Comparison of ENCODE assay signal across 1 cellular context in genomic region chr6:73566954-73567591, GRCh38.
TF ChIP-seq lines count a peak whose summit lies in the region.

No MANE protein-coding gene starts in this region.

TF ChIP-seq in HepG2, 621 proteins besides CTCF, POLR2A, EP300 and RAD21 (continued from another document and continues in another):
- TF ChIP-seq ZNF318 (CRISPR knock-in tag; IDR thresholded peaks at IDR 0.05) (0 out of 2 replicates have a peak, but pooled peaks have one; percentile 54), ZNF83 (CRISPR knock-in tag; IDR thresholded peaks at IDR 0.05; ENCODE audit: borderline replicate concordance) (no peak), ZNF253 (CRISPR knock-in tag; IDR thresholded peaks at IDR 0.05; ENCODE audit: borderline replicate concordance) (no peak), HCFC1 (IDR thresholded peaks at IDR 0.05; ENCODE audit: low read depth, low read length) (no peak), PHF21A (CRISPR knock-in tag; IDR thresholded peaks at IDR 0.05) (peak; percentile 96), CENPBD1 (CRISPR knock-in tag; IDR thresholded peaks at IDR 0.05; ENCODE audit: borderline replicate concordance, low read depth) (no peak), ZFP36L1 (CRISPR knock-in tag; IDR thresholded peaks at IDR 0.05) (0 out of 2 replicates have a peak, but pooled peaks have one; percentile 48), NFYC (CRISPR knock-in tag; IDR thresholded peaks at IDR 0.05) (peak; percentile 29; the same call in 1 of the 2 replicates), AGO1 (IDR thresholded peaks at IDR 0.05; ENCODE audit: low read depth, low read length, poor library complexity, severe bottlenecking) (no peak), MEF2D (CRISPR knock-in tag; IDR thresholded peaks at IDR 0.05) (peak; percentile 63), PRMT3 (CRISPR knock-in tag; IDR thresholded peaks at IDR 0.05; ENCODE audit: borderline replicate concordance, low read depth) (no peak), MED8 (CRISPR knock-in tag; IDR thresholded peaks at IDR 0.05; ENCODE audit: insufficient replicate concordance) (peak; percentile 75), MBNL3 (CRISPR knock-in tag; conservative IDR thresholded peaks at IDR 0.05) (no peak), JUN (CRISPR knock-in tag; IDR thresholded peaks at IDR 0.05) (no peak), PBX3 (CRISPR knock-in tag; IDR thresholded peaks at IDR 0.05; ENCODE audit: borderline replicate concordance) (no peak), MTA1 (CRISPR knock-in tag; IDR thresholded peaks at IDR 0.05; ENCODE audit: borderline replicate concordance) (peak; percentile 85), GTF3A (CRISPR knock-in tag; conservative IDR thresholded peaks at IDR 0.05) (0 out of 2 replicates have a peak, but pooled peaks have one; percentile 66), SKI (IDR thresholded peaks at IDR 0.05; ENCODE audit: partially characterized antibody) (peak; percentile 58), SNAPC5 (CRISPR knock-in tag; IDR thresholded peaks at IDR 0.05; ENCODE audit: borderline replicate concordance) (no peak), SIN3A (IDR thresholded peaks at IDR 0.05; ENCODE audit: borderline replicate concordance, low read depth, low read length) (0 out of 2 replicates have a peak, but pooled peaks have one; percentile 39), TFDP1 (CRISPR knock-in tag; IDR thresholded peaks at IDR 0.05; ENCODE audit: borderline replicate concordance) (peak; percentile 82; the same call in 1 of the 2 replicates), ZNF790 (CRISPR knock-in tag; IDR thresholded peaks at IDR 0.05; ENCODE audit: borderline replicate concordance) (no peak), FOXC1 (CRISPR knock-in tag; IDR thresholded peaks at IDR 0.05; ENCODE audit: borderline replicate concordance) (peak; percentile 47; the same call in 1 of the 2 replicates), ZBTB26 (CRISPR knock-in tag; IDR thresholded peaks at IDR 0.05; ENCODE audit: borderline replicate concordance) (peak; percentile 82; the same call in 1 of the 2 replicates), GLI4 (CRISPR knock-in tag; IDR thresholded peaks at IDR 0.05; ENCODE audit: borderline replicate concordance) (no peak), THAP11 (CRISPR knock-in tag; IDR thresholded peaks at IDR 0.05) (peak; percentile 79), ELK4 (CRISPR knock-in tag; IDR thresholded peaks at IDR 0.05; ENCODE audit: borderline replicate concordance) (no peak), TBX2 (CRISPR knock-in tag; IDR thresholded peaks at IDR 0.05; ENCODE audit: borderline replicate concordance) (peak; percentile 91), NR0B2 (CRISPR knock-in tag; IDR thresholded peaks at IDR 0.05) (no peak), ZNF792 (CRISPR knock-in tag; IDR thresholded peaks at IDR 0.05) (peak; percentile 97), ZZZ3 (CRISPR knock-in tag; IDR thresholded peaks at IDR 0.05; ENCODE audit: borderline replicate concordance) (no peak; the same call in 1 of the 2 replicates), SCMH1 (CRISPR knock-in tag; IDR thresholded peaks at IDR 0.05; ENCODE audit: borderline replicate concordance) (no peak), KDM5B (CRISPR knock-in tag; IDR thresholded peaks at IDR 0.05; ENCODE audit: borderline replicate concordance) (0 out of 2 replicates have a peak, but pooled peaks have one; percentile 16), ZNF546 (CRISPR knock-in tag; conservative IDR thresholded peaks at IDR 0.05) (no peak), ZBTB14 (CRISPR knock-in tag; IDR thresholded peaks at IDR 0.05) (no peak), ZNF484 (CRISPR knock-in tag; IDR thresholded peaks at IDR 0.05; ENCODE audit: borderline replicate concordance, low read depth) (no peak), ZGPAT (CRISPR knock-in tag; IDR thresholded peaks at IDR 0.05) (peak; percentile 86), MAFK (conservative IDR thresholded peaks at IDR 0.05 in 1 of 2, IDR thresholded peaks at IDR 0.05 in 1 of 2; ENCODE audit: low read length in 2 of 2) (no peak), MAFF (IDR thresholded peaks at IDR 0.05; ENCODE audit: low read depth, low read length) (no peak), TRAFD1 (CRISPR knock-in tag; IDR thresholded peaks at IDR 0.05; ENCODE audit: borderline replicate concordance) (no peak), SNAPC2 (CRISPR knock-in tag; IDR thresholded peaks at IDR 0.05) (no peak; the same call in 1 of the 2 replicates), HNRNPUL1 (IDR thresholded peaks at IDR 0.05; ENCODE audit: low read depth, low read length) (no peak), ZNF235 (CRISPR knock-in tag; IDR thresholded peaks at IDR 0.05; ENCODE audit: borderline replicate concordance) (no peak)
